Comparison of ENCODE assay signal across 29 cellular contexts in genomic region chr17:71713846-71714245, GRCh38.
"Had no signal": no experiment of that assay in that cellular context is flagged by ENCODE, and none has a peak within 500 bp of the region (broad histone marks: within the 10 kb centered on the region; RNA-seq: fewer than 3 reads in every experiment).

No MANE protein-coding gene starts in this region.

- DNase-seq: activated CD4-positive, alpha-beta memory T cell treated with anti-CD3 and anti-CD28 coated beads for 36 hours; activated CD4-positive, alpha-beta T cell treated with anti-CD3 and anti-CD28 coated beads for 36 hours; activated CD4-positive, alpha-beta T cell treated with anti-CD3 and anti-CD28 coated beads, Interleukin-2, amount 10 ng/mL, durations not matched to agents 24 days and 14 days; activated CD4-positive, CD25-positive, alpha-beta regulatory T cell; activated CD4-positive, CD25-positive, alpha-beta regulatory T cell treated with anti-CD3 and anti-CD28 coated beads, Interleukin-2, amount 50 U/mL, for 72 hours; activated CD8-positive, alpha-beta memory T cell treated with anti-CD3 and anti-CD28 coated beads, Interleukin-2, amount 10 ng/mL, durations not matched to agents 7 days and 5 days; activated CD8-positive, alpha-beta memory T cell treated with anti-CD3 and anti-CD28 coated beads, Interleukin-2, amount 50 U/mL, for 4 hours; activated CD8-positive, alpha-beta T cell treated with anti-CD3 and anti-CD28 coated beads, Interleukin-2, amount 10 ng/mL, durations not matched to agents 7 days and 5 days; activated effector memory CD4-positive, alpha-beta T cell treated with anti-CD3 and anti-CD28 coated beads, Interleukin-2, amount 50 U/mL, for 16 hours; activated naive CD4-positive, alpha-beta T cell treated with anti-CD3 and anti-CD28 coated beads for 36 hours; activated naive CD8-positive, alpha-beta T cell treated with anti-CD3 and anti-CD28 coated beads for 36 hours; activated naive CD8-positive, alpha-beta T cell treated with anti-CD3 and anti-CD28 coated beads, Interleukin-2, amount 50 U/mL, for 24 hours; activated T-cell treated with anti-CD3 and anti-CD28 coated beads, Interleukin-2, amount 50 U/mL, for 1 hour; activated T-cell treated with anti-CD3 and anti-CD28 coated beads, Interleukin-2, amount 50 U/mL, for 48 hours; adrenal gland; cortex of kidney; dermis blood vessel endothelial cell; effector CD4-positive, alpha-beta T cell; effector memory CD8-positive, alpha-beta T cell; erythroblast; foreskin keratinocyte; gastrocnemius medialis; glutamatergic neuron; heart left ventricle; T-helper 2 cell had no signal

- FAIRE-seq: bronchial epithelial cell, colon had no signal

- H3K4me3 ChIP-seq: adrenal gland, ascending aorta, esophagus muscularis mucosa, gastrocnemius medialis, heart left ventricle had no signal
